In the genomic region with DNA sequence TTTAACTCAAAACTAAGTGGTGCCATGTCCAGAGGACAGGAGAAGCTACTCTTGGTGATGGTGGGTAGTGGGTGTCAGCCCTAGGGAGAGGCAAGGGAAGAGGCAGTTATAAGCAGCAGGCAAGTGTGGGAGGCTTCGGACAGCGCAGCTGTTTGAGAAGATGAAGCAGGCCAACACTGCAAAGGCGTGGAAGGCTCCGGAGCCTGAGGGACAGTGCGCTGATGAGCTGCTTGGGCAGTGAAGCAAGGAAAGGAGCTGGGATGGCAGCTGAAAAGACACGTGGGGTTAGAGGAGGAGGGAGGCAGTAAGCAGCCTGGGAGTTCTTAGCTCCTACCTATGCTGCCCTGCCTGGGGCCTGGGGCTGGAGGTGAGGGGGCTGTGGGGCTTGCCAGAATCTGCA, we compare ENCODE assay signal across 21 cellular contexts. TPM values are rescaled to one million over a fixed set of nuclear protein-coding genes. Genes with fewer than 3 reads are reported as not detected.
"Had no signal": no experiment of that assay in that cellular context is flagged by ENCODE, and none has a peak within 500 bp of the region (broad histone marks: within the 10 kb centered on the region; RNA-seq: fewer than 3 reads in every experiment).

No MANE protein-coding gene starts in this region.

- H3K79me2 ChIP-seq: parathyroid adenoma had no signal

- H3K27me3 ChIP-seq: right lobe of liver, thyroid gland, upper lobe of right lung, vagina had no signal

- H3K9me3 ChIP-seq: esophagus squamous epithelium, heart left ventricle, left ventricle myocardium inferior, lower lobe of right lung, prostate gland, right lobe of liver, spleen, suprapubic skin, thyroid gland, upper lobe of right lung, vagina had no signal

- H3K4me3 ChIP-seq: esophagus squamous epithelium, heart left ventricle, left ventricle myocardium inferior, lower lobe of right lung, prostate gland, right lobe of liver, spleen, suprapubic skin, thyroid gland, upper lobe of right lung, vagina had no signal

- H3K4me1 ChIP-seq: heart left ventricle, left ventricle myocardium inferior, lower lobe of right lung, parathyroid adenoma, prostate gland, right lobe of liver, spleen, suprapubic skin, thyroid gland, upper lobe of right lung, vagina had no signal

- H3K36me3 ChIP-seq: esophagus squamous epithelium, heart left ventricle, left ventricle myocardium inferior, lower lobe of right lung, prostate gland, right lobe of liver, spleen, suprapubic skin, thyroid gland, upper lobe of right lung, vagina had no signal

- DNase-seq: effector memory CD8-positive, alpha-beta T cell; esophagus squamous epithelium; foreskin fibroblast; heart left ventricle; hippocampal formation; left ventricle myocardium inferior; lower lobe of right lung; natural killer cell; right lobe of liver; spleen; stimulated activated CD4-positive, alpha-beta T cell treated with anti-CD3 and anti-CD28 coated beads, Interleukin-15, amount 100 ng/mL, for 24 hours; stimulated activated CD4-positive, alpha-beta T cell treated with anti-CD3 and anti-CD28 coated beads, Interleukin-1b, Interleukin-23, amount 100 ng/mL, for 48 hours; stimulated activated naive CD4-positive, alpha-beta T cell; thyroid gland; upper lobe of right lung had no signal

- H3K27ac ChIP-seq: epithelial cell of prostate, esophagus squamous epithelium, heart left ventricle, left ventricle myocardium inferior, lower lobe of right lung, parathyroid adenoma, prostate gland, right lobe of liver, spleen, suprapubic skin, thyroid gland, upper lobe of right lung, vagina had no signal

- ATAC-seq: effector memory CD8-positive, alpha-beta T cell; heart left ventricle; lower lobe of right lung; natural killer cell had no signal

- H3K9ac ChIP-seq: parathyroid adenoma had no signal

- H2AFZ ChIP-seq: parathyroid adenoma had no signal

RNA-seq across cellular contexts. Expression of gene CRTAC1, which starts 50.1 kb away (rescaled TPM):
- total RNA-seq: myocyte, natural killer cell had no signal
